In the genomic region with DNA sequence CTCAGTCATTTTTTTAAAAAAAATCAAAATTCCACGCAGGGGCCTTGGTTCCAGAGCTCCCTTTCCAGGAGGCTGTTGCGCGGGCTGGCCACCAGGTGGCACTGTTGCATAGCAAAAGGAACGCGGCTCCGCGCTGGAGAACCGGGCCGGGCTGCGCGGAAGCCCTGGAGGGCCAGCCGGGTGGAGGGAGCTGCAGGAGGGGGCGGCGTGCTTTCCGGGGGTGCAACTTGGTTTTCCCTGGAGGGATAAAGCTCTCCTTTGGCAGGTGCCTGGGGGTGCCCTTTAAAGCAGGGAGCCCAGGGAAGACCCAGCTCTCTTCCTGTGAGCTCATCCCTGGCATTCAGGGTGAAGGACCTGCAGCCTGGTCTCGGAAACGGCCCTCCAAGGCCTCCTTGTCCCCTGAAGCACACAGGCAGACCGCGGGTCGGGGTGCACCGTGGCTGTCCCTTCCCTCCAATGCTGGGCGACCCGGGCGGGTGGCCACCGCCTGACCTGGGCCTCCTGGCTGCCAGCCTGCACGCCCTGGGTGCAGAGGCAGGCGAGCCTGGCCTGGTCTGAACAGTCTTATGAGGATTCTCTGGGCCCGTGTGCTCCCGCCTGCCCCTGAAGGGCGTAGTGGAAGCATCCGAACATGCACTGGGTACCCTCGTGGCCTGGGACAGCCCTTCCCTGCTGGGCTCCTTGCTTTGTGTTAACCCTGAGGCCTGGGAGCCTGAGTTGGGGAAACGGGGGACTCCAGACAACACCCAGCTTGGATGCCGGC, we compare ENCODE assay signal across 1 cellular context.
A peak's percentile ranks its signal among the peaks of the same experiment; 100 is the strongest.
TF ChIP-seq lines count a peak whose summit lies in the region.

No MANE protein-coding gene starts in this region.

TF ChIP-seq in HepG2, 621 proteins besides CTCF, POLR2A, EP300 and RAD21 (continued from another document and continues in another):
- TF ChIP-seq ZNF512 (CRISPR knock-in tag; IDR thresholded peaks at IDR 0.05) (no peak), EED (CRISPR knock-in tag; IDR thresholded peaks at IDR 0.05) (0 out of 2 replicates have a peak, but pooled peaks have one; percentile 10), ZMYM3 (CRISPR knock-in tag; IDR thresholded peaks at IDR 0.05) (0 out of 2 replicates have a peak, but pooled peaks have one; percentile 17), RFXAP (CRISPR knock-in tag; IDR thresholded peaks at IDR 0.05; ENCODE audit: borderline replicate concordance) (no peak; the same call in 1 of the 2 replicates), MED1 (CRISPR knock-in tag; IDR thresholded peaks at IDR 0.05) (peak; percentile 84), TIGD3 (CRISPR knock-in tag; IDR thresholded peaks at IDR 0.05; ENCODE audit: borderline replicate concordance) (no peak), ZIK1 (CRISPR knock-in tag; IDR thresholded peaks at IDR 0.05; ENCODE audit: borderline replicate concordance, low read depth) (no peak), PRDM4 (CRISPR knock-in tag; IDR thresholded peaks at IDR 0.05; ENCODE audit: borderline replicate concordance) (no peak), KAT7 (CRISPR knock-in tag; IDR thresholded peaks at IDR 0.05; ENCODE audit: borderline replicate concordance) (peak; percentile 38; the same call in 1 of the 2 replicates), TARDBP (CRISPR knock-in tag; IDR thresholded peaks at IDR 0.05) (peak; percentile 50; the same call in 1 of the 2 replicates), MAFK (conservative IDR thresholded peaks at IDR 0.05 in 1 of 2, IDR thresholded peaks at IDR 0.05 in 1 of 2; ENCODE audit: low read length in 2 of 2) (no peak), MLXIP (CRISPR knock-in tag; IDR thresholded peaks at IDR 0.05; ENCODE audit: borderline replicate concordance) (no peak), KLF6 (CRISPR knock-in tag; IDR thresholded peaks at IDR 0.05) (peak; percentile 70; the same call in 1 of the 2 replicates), STAG1 (CRISPR knock-in tag; IDR thresholded peaks at IDR 0.05) (peak; percentile 96), ZFY (CRISPR knock-in tag; IDR thresholded peaks at IDR 0.05) (peak; percentile 49), ZNF224 (CRISPR knock-in tag; IDR thresholded peaks at IDR 0.05) (no peak; the same call in 1 of the 2 replicates), THAP11 (CRISPR knock-in tag; IDR thresholded peaks at IDR 0.05) (no peak), ZNF784 (CRISPR knock-in tag; IDR thresholded peaks at IDR 0.05; ENCODE audit: borderline replicate concordance) (no peak; the same call in 1 of the 2 replicates), GLI4 (CRISPR knock-in tag; IDR thresholded peaks at IDR 0.05; ENCODE audit: borderline replicate concordance) (peak; percentile 21; the same call in 1 of the 2 replicates), ZMAT3 (CRISPR knock-in tag; conservative IDR thresholded peaks at IDR 0.05) (no peak), ZNF326 (CRISPR knock-in tag; IDR thresholded peaks at IDR 0.05; ENCODE audit: borderline replicate concordance) (no peak)
- TF ChIP-seq, protein P1, sequence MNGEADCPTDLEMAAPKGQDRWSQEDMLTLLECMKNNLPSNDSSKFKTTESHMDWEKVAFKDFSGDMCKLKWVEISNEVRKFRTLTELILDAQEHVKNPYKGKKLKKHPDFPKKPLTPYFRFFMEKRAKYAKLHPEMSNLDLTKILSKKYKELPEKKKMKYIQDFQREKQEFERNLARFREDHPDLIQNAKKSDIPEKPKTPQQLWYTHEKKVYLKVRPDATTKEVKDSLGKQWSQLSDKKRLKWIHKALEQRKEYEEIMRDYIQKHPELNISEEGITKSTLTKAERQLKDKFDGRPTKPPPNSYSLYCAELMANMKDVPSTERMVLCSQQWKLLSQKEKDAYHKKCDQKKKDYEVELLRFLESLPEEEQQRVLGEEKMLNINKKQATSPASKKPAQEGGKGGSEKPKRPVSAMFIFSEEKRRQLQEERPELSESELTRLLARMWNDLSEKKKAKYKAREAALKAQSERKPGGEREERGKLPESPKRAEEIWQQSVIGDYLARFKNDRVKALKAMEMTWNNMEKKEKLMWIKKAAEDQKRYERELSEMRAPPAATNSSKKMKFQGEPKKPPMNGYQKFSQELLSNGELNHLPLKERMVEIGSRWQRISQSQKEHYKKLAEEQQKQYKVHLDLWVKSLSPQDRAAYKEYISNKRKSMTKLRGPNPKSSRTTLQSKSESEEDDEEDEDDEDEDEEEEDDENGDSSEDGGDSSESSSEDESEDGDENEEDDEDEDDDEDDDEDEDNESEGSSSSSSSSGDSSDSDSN (CRISPR knock-in tag; IDR thresholded peaks at IDR 0.05): peak; percentile 73
- TF ChIP-seq, protein P2, sequence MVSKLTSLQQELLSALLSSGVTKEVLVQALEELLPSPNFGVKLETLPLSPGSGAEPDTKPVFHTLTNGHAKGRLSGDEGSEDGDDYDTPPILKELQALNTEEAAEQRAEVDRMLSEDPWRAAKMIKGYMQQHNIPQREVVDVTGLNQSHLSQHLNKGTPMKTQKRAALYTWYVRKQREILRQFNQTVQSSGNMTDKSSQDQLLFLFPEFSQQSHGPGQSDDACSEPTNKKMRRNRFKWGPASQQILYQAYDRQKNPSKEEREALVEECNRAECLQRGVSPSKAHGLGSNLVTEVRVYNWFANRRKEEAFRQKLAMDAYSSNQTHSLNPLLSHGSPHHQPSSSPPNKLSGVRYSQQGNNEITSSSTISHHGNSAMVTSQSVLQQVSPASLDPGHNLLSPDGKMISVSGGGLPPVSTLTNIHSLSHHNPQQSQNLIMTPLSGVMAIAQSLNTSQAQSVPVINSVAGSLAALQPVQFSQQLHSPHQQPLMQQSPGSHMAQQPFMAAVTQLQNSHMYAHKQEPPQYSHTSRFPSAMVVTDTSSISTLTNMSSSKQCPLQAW (CRISPR knock-in tag; IDR thresholded peaks at IDR 0.05): peak; percentile 77; the same call in 1 of the 2 replicates
- TF ChIP-seq, protein P3, sequence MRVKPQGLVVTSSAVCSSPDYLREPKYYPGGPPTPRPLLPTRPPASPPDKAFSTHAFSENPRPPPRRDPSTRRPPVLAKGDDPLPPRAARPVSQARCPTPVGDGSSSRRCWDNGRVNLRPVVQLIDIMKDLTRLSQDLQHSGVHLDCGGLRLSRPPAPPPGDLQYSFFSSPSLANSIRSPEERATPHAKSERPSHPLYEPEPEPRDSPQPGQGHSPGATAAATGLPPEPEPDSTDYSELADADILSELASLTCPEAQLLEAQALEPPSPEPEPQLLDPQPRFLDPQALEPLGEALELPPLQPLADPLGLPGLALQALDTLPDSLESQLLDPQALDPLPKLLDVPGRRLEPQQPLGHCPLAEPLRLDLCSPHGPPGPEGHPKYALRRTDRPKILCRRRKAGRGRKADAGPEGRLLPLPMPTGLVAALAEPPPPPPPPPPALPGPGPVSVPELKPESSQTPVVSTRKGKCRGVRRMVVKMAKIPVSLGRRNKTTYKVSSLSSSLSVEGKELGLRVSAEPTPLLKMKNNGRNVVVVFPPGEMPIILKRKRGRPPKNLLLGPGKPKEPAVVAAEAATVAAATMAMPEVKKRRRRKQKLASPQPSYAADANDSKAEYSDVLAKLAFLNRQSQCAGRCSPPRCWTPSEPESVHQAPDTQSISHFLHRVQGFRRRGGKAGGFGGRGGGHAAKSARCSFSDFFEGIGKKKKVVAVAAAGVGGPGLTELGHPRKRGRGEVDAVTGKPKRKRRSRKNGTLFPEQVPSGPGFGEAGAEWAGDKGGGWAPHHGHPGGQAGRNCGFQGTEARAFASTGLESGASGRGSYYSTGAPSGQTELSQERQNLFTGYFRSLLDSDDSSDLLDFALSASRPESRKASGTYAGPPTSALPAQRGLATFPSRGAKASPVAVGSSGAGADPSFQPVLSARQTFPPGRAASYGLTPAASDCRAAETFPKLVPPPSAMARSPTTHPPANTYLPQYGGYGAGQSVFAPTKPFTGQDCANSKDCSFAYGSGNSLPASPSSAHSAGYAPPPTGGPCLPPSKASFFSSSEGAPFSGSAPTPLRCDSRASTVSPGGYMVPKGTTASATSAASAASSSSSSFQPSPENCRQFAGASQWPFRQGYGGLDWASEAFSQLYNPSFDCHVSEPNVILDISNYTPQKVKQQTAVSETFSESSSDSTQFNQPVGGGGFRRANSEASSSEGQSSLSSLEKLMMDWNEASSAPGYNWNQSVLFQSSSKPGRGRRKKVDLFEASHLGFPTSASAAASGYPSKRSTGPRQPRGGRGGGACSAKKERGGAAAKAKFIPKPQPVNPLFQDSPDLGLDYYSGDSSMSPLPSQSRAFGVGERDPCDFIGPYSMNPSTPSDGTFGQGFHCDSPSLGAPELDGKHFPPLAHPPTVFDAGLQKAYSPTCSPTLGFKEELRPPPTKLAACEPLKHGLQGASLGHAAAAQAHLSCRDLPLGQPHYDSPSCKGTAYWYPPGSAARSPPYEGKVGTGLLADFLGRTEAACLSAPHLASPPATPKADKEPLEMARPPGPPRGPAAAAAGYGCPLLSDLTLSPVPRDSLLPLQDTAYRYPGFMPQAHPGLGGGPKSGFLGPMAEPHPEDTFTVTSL (CRISPR knock-in tag; IDR thresholded peaks at IDR 0.05; ENCODE audit: borderline replicate concordance): no peak
- TF ChIP-seq, protein P4, sequence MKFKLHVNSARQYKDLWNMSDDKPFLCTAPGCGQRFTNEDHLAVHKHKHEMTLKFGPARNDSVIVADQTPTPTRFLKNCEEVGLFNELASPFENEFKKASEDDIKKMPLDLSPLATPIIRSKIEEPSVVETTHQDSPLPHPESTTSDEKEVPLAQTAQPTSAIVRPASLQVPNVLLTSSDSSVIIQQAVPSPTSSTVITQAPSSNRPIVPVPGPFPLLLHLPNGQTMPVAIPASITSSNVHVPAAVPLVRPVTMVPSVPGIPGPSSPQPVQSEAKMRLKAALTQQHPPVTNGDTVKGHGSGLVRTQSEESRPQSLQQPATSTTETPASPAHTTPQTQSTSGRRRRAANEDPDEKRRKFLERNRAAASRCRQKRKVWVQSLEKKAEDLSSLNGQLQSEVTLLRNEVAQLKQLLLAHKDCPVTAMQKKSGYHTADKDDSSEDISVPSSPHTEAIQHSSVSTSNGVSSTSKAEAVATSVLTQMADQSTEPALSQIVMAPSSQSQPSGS (CRISPR knock-in tag; IDR thresholded peaks at IDR 0.05): peak; percentile 53; the same call in 1 of the 2 replicates
